Comparison of ENCODE assay signal across 8 cellular contexts in genomic region chr11:117096140-117096972, GRCh38. TPM values are rescaled to one million over a fixed set of nuclear protein-coding genes. Genes with fewer than 3 reads are reported as not detected.
A peak's percentile ranks its signal among the peaks of the same experiment; 100 is the strongest.
DNase-seq lines count a peak whose midpoint lies in the region; ATAC-seq, FAIRE-seq and TF ChIP-seq lines count a peak whose summit lies in the region.

No MANE protein-coding gene starts in this region.

- H3K4me1 Mint-ChIP-seq in astrocyte (ENCODE audit: low read depth, unreplicated experiment): peaks cover 26% of the 10 kb centered on the region

- H3K4me3 Mint-ChIP-seq in astrocyte (ENCODE audit: unreplicated experiment): peak overlapping the region; percentile 99

- H3K9ac ChIP-seq in astrocyte (ENCODE audit: low read length): peak overlapping the region; percentile 95
- peak overlapping the region; percentile 92 for H3K9ac ChIP-seq in keratinocyte (ENCODE audit: control insufficient read depth, extremely low read depth, insufficient read depth, low read length)

- no peak for TF ChIP-seq CTCF in astrocyte (IDR thresholded peaks at IDR 0.05; ENCODE audit: insufficient read depth, low read depth, low read length)
- no peak for TF ChIP-seq CTCF in keratinocyte (optimal IDR thresholded peaks at IDR 0.05 in 1 of 3, IDR thresholded peaks at IDR 0.05 in 1 of 3, conservative IDR thresholded peaks at IDR 0.05 in 1 of 3; ENCODE audit: extremely low read depth in 1 of 3, insufficient read depth in 2 of 3, low read length in 3 of 3)

- H3K27ac ChIP-seq in SJSA1 (peak overlapping the region; percentile 43; the same call in 1 of the 2 replicates), astrocyte (ENCODE audit: low read depth, low read length) (no peak overlapping the region), keratinocyte (ENCODE audit: control insufficient read depth, insufficient read depth, low read length) (peak overlapping the region; percentile 85)

- no peaks in the 10 kb centered on the region for H3K9me3 ChIP-seq in SJSA1 (replicated peaks)
- no peaks in the 10 kb centered on the region for H3K9me3 ChIP-seq in astrocyte (ENCODE audit: insufficient read depth, low read depth, low read length)
- no peaks in the 10 kb centered on the region for H3K9me3 ChIP-seq in keratinocyte (ENCODE audit: control insufficient read depth, low read depth, low read length)

- H3K36me3 ChIP-seq in SJSA1 (peaks cover 5% of the 10 kb centered on the region), astrocyte (ENCODE audit: insufficient read depth, low read length) (no peaks in the 10 kb centered on the region), keratinocyte (ENCODE audit: control insufficient read depth in 2 of 2, extremely low read depth in 1 of 2, insufficient read depth in 2 of 2, low read length in 2 of 2) (peaks cover 0 to 3% of the 10 kb centered on the region in 2 experiments)

- H2AFZ ChIP-seq in astrocyte (ENCODE audit: low read depth, low read length) (no peak overlapping the region), keratinocyte (ENCODE audit: control insufficient read depth, low read length) (no peak overlapping the region)

- no peaks in the 10 kb centered on the region for H3K27me3 ChIP-seq in SJSA1 (replicated peaks)
- no peaks in the 10 kb centered on the region for H3K27me3 ChIP-seq in astrocyte (ENCODE audit: insufficient read depth, low read length)
- H3K27me3 ChIP-seq in keratinocyte (ENCODE audit: control insufficient read depth, extremely low read depth, insufficient read depth, low read length): no peaks in the 10 kb centered on the region

- H3K27ac Mint-ChIP-seq in astrocyte (ENCODE audit: unreplicated experiment): peak overlapping the region; percentile 44

- H3K4me2 ChIP-seq in astrocyte (ENCODE audit: low read length) (peak overlapping the region; percentile 95), keratinocyte (ENCODE audit: control insufficient read depth, extremely low read depth, insufficient read depth, low read depth, low read length) (peak overlapping the region; percentile 84)

- peaks cover 71% of the 10 kb centered on the region for H3K79me2 ChIP-seq in astrocyte (ENCODE audit: insufficient read depth, low read length)
- H3K79me2 ChIP-seq in keratinocyte (ENCODE audit: control insufficient read depth, insufficient read depth, low read length): peaks cover 67% of the 10 kb centered on the region

- peaks cover 5% of the 10 kb centered on the region for H3K9me1 ChIP-seq in keratinocyte (ENCODE audit: control insufficient read depth, extremely low read depth, insufficient read depth, low read length)

- FAIRE-seq in astrocyte (lab: Jason Lieb, UNC): no peak
- FAIRE-seq in keratinocyte (lab: Jason Lieb, UNC): no peak

- peak overlapping the region; percentile 81 for H3K4me3 ChIP-seq in SJSA1
- H3K4me3 ChIP-seq in astrocyte (ENCODE audit: insufficient read depth, low read depth, low read length): no peak overlapping the region
- H3K4me3 ChIP-seq in keratinocyte (ENCODE audit: control insufficient read depth in 2 of 3, extremely low read depth in 1 of 3, insufficient read depth in 2 of 3, low read depth in 1 of 3, low read length in 3 of 3): peak overlapping the region; percentile 85 to 95 (median 93)

- H3K4me1 ChIP-seq in SJSA1 (replicated peaks): peaks cover 28% of the 10 kb centered on the region
- H3K4me1 ChIP-seq in astrocyte (ENCODE audit: insufficient read depth, low read length): peaks cover 30% of the 10 kb centered on the region
- H3K4me1 ChIP-seq in keratinocyte (ENCODE audit: control insufficient read depth, extremely low read depth, insufficient read depth, low read length): peaks cover 36% of the 10 kb centered on the region

- no peaks in the 10 kb centered on the region for H3K9me3 Mint-ChIP-seq in astrocyte (ENCODE audit: unreplicated experiment)

- peak; percentile 30 for ATAC-seq in HG02870 (IDR thresholded peaks at IDR 0.05; ENCODE audit: unreplicated experiment)
- no peak for ATAC-seq in GM21526 (IDR thresholded peaks at IDR 0.05; ENCODE audit: low FRiP score, unreplicated experiment)

- DNase-seq in GM04503 (ENCODE audit: low read depth) (peak; percentile 67), SJSA1 (ENCODE audit: low read depth in 1 of 2, low spot score in 2 of 2) (peak in 1 of 2 experiments; percentile 31), astrocyte (ENCODE audit: low read depth) (no peak), keratinocyte (ENCODE audit: low read depth, low spot score) (no peak), NCI-H774 (lab: John Stamatoyannopoulos, UW) (no peak)
- peak; percentile 43 for DNase-seq in stimulated activated CD8-positive, alpha-beta memory T cell treated with anti-CD3 and anti-CD28 coated beads, Interleukin-4, amount 100 ng/mL, for 48 hours

- peaks cover 5% of the 10 kb centered on the region for H3K36me3 Mint-ChIP-seq in astrocyte (ENCODE audit: low read depth, unreplicated experiment)

- dilution Hi-C loops in keratinocyte (cut with MboI; ENCODE audit: extremely low pct_ligation_motif_present, low sequenced_read_pairs): no loop called here

- H4K20me1 ChIP-seq in astrocyte (ENCODE audit: insufficient read depth, low read length) (peaks cover 55% of the 10 kb centered on the region), keratinocyte (ENCODE audit: control insufficient read depth, extremely low read depth, insufficient read depth, low read length) (peaks cover 2% of the 10 kb centered on the region)

- no peaks in the 10 kb centered on the region for H3K27me3 Mint-ChIP-seq in astrocyte (ENCODE audit: low read depth, unreplicated experiment)

RNA-seq across cellular contexts. Expression of gene SIK3, which starts 1.9 kb away (rescaled TPM):
- total RNA-seq in SJSA1 (2014; rRNA removed; shearing (Covaris generic)): 8.7 and 15.6 TPM in 2 replicates
- total RNA-seq in astrocyte: 31.8 and 34.4 TPM in 2 replicates
- polyA plus RNA-seq in keratinocyte: 4.4 to 10.7 TPM (median 8.2 TPM) in 3 replicates
- polyA plus RNA-seq in keratinocyte (2011; ENCODE audit: low read depth): 13.4 TPM
- polyA plus RNA-seq in keratinocyte (2011; cell fraction: cytosol; rRNA removed): 9.1 and 10.4 TPM in 2 replicates
- 27.3 and 28.8 TPM in 2 replicates for polyA plus RNA-seq in keratinocyte (2011; cell fraction: nucleus; rRNA removed)
- polyA plus RNA-seq in keratinocyte (2012; ENCODE audit: low replicate concordance): 9.5 and 15.3 TPM in 2 replicates
- 14.6 to 51.7 TPM (median 22.5 TPM) in 3 replicates for polyA minus RNA-seq in keratinocyte
- polyA minus RNA-seq in keratinocyte (2011; cell fraction: cytosol; rRNA and poly(A)+ RNA removed): 12.1 TPM
- 21.2 and 44.1 TPM in 2 replicates for polyA minus RNA-seq in keratinocyte (2011; cell fraction: nucleus; rRNA and poly(A)+ RNA removed)

RNA-seq across cellular contexts. Expression of gene PAFAH1B2, which starts 47.7 kb away (rescaled TPM):
- 65.8 and 79.8 TPM in 2 replicates for total RNA-seq in SJSA1 (2014; rRNA removed; shearing (Covaris generic))
- 139 and 142 TPM in 2 replicates for total RNA-seq in astrocyte
- polyA plus RNA-seq in keratinocyte: 66.0 to 101 TPM (median 76.4 TPM) in 3 replicates
- 132 TPM for polyA plus RNA-seq in keratinocyte (2011; ENCODE audit: low read depth)
- polyA plus RNA-seq in keratinocyte (2011; cell fraction: cytosol; rRNA removed): 58.2 and 76.3 TPM in 2 replicates
- 73.7 TPM in 2 replicates for polyA plus RNA-seq in keratinocyte (2011; cell fraction: nucleus; rRNA removed)
- polyA plus RNA-seq in keratinocyte (2012; ENCODE audit: low replicate concordance): 35.5 and 72.5 TPM in 2 replicates
- 135 to 219 TPM (median 218 TPM) in 3 replicates for polyA minus RNA-seq in keratinocyte
- 116 TPM for polyA minus RNA-seq in keratinocyte (2011; cell fraction: cytosol; rRNA and poly(A)+ RNA removed)
- 54.7 and 105 TPM in 2 replicates for polyA minus RNA-seq in keratinocyte (2011; cell fraction: nucleus; rRNA and poly(A)+ RNA removed)

Comparison
In these comparisons a context has a peak if more than half of its experiments do, and no peak if none do; other contexts are left out.
1. DNase-seq: peak in GM04503 (single experiment) and stimulated activated CD8-positive, alpha-beta memory T cell treated with anti-CD3 and anti-CD28 coated beads, Interleukin-4, amount 100 ng/mL, for 48 hours (single experiment); none in astrocyte (single experiment), keratinocyte (single experiment) and NCI-H774 (single experiment).